In the genomic region with DNA sequence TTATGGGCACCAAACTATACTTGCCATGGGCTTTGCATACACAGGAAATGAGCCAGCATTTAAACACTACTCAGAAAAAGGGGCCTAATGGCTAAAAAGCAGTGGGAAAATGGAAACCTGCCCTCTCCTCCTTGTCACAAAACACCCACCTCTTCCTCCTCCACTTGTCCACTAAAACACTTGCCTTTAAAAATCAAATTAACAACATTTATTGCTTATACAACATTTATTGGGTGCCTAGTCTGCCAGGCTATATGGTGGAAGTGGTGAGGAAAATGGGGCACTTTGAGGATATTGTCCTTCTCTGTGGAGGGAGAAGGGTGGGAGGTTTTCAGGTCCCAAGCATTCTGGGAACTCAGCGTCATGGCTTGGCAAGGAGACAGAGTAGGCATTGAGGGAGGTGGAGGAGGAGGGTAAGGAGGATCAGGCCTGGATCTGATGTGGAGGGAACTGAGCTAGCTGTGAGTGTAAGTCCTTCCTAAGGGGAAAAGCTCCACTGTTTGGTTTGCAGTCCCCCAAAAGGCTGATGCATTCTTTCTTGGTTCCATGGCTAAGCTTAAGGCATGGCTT, we compare ENCODE assay signal across 17 cellular contexts.
A peak's percentile ranks its signal among the peaks of the same experiment; 100 is the strongest.
DNase-seq lines count a peak whose midpoint lies in the region; ATAC-seq and TF ChIP-seq lines count a peak whose summit lies in the region.
"Had no signal": no experiment of that assay in that cellular context is flagged by ENCODE, and none has a peak within 500 bp of the region (broad histone marks: within the 10 kb centered on the region; RNA-seq: fewer than 3 reads in every experiment).

No MANE protein-coding gene starts in this region.

- no peaks in the 10 kb centered on the region for H3K27me3 Mint-ChIP-seq in activated CD4-positive, alpha-beta T cell treated with anti-CD3 and anti-CD28 coated beads for 36 hours

- peaks cover 51% of the 10 kb centered on the region for H3K4me1 Mint-ChIP-seq in activated CD4-positive, alpha-beta T cell treated with anti-CD3 and anti-CD28 coated beads for 36 hours

- H3K4me3 Mint-ChIP-seq in activated CD4-positive, alpha-beta T cell treated with anti-CD3 and anti-CD28 coated beads for 36 hours: no peak overlapping the region
- H3K4me3 Mint-ChIP-seq: CD8-positive, alpha-beta T cell had no signal

- H3K27ac Mint-ChIP-seq in activated CD4-positive, alpha-beta T cell treated with anti-CD3 and anti-CD28 coated beads for 36 hours: peak overlapping the region; percentile 26
- H3K27ac Mint-ChIP-seq: CD8-positive, alpha-beta T cell had no signal

- TF ChIP-seq CTCF in HEK293 (tag by site-specific recombination; IDR thresholded peaks at IDR 0.05) (no peak), ascending aorta (IDR thresholded peaks at IDR 0.05) (no peak)

- no peak for ATAC-seq in activated CD4-positive, alpha-beta T cell treated with anti-CD3 and anti-CD28 coated beads for 36 hours
- ATAC-seq in HG02759 (IDR thresholded peaks at IDR 0.05; ENCODE audit: unreplicated experiment): no peak
- ATAC-seq: CD8-positive, alpha-beta T cell had no signal

- H3K27ac ChIP-seq in HEK293 (ENCODE audit: extremely low read depth, low read depth, low read length) (no peak overlapping the region), ascending aorta (peak overlapping the region; percentile 74 to 76)
- H3K27ac ChIP-seq: SJSA1 had no signal

- intact Hi-C loops in activated CD4-positive, alpha-beta T cell treated with anti-CD3 and anti-CD28 coated beads for 36 hours (cut with DNase I, micrococcal nuclease): loop anchor here (5.0 kb wide), 3 partner anchors 53 to 157 kb away; no protein-coding TSS in a partner anchor
- intact Hi-C loops in ascending aorta (cut with DNase I): loop anchor here (5.0 kb wide), 1 partner anchor 147 kb away; no protein-coding TSS in a partner anchor

- DNase-seq in activated CD4-positive, alpha-beta T cell treated with anti-CD3 and anti-CD28 coated beads for 36 hours: no peak
- DNase-seq in activated CD4-positive, alpha-beta T cell treated with anti-CD3 and anti-CD28 coated beads, Interleukin-2, amount 50 U/mL, for 1 hour: no peak
- DNase-seq in ascending aorta (ENCODE audit: low spot score in 2 of 2): no peak
- peak; percentile 52 for DNase-seq in pons (ENCODE audit: low spot score)
- no peak for DNase-seq in putamen (ENCODE audit: low spot score)
- DNase-seq in NCI-H1105 treated with DMSO at 0.1 percent for 48 hours (lab: John Stamatoyannopoulos, UW): no peak
- DNase-seq: Calu3; CD8-positive, alpha-beta T cell; MM.1S; NCI-H1092; NCI-H1694; NCI-H2081 treated with DMSO at 0.1 percent for 48 hours; NCI-H748 treated with DMSO at 0.1 percent for 48 hours had no signal

- POLR2A ChIA-PET in activated CD4-positive, alpha-beta T cell treated with anti-CD3 and anti-CD28 coated beads for 36 hours (lab: Charles Lee): no interaction called here
- POLR2A ChIA-PET in HEK293 (lab: Yijun Ruan, JAX): no interaction called here

- H3K4me3 ChIP-seq in HEK293 (ENCODE audit: low read depth, low read length): no peak overlapping the region
- H3K4me3 ChIP-seq in ascending aorta: no peak overlapping the region
- H3K4me3 ChIP-seq: BLaER1 treated with 17β-estradiol and CSF1 and Interleukin-3, amounts not matched to agents 10 nM and 100 nM; SJSA1 had no signal

- no peaks in the 10 kb centered on the region for H3K4me1 ChIP-seq in HEK293 (ENCODE audit: control insufficient read depth, insufficient read depth, low read length)
- peaks cover 4 to 38% of the 10 kb centered on the region in 2 donors for H3K4me1 ChIP-seq in ascending aorta
- H3K4me1 ChIP-seq: SJSA1 had no signal

- H3K36me3 ChIP-seq in HEK293 (ENCODE audit: control insufficient read depth in 2 of 2, insufficient read depth in 1 of 2, low read length in 2 of 2) (no peaks in the 10 kb centered on the region), ascending aorta (no peaks in the 10 kb centered on the region)
- H3K36me3 ChIP-seq: BLaER1 treated with 17β-estradiol and CSF1 and Interleukin-3, amounts not matched to agents 10 nM and 100 nM; SJSA1 had no signal

- no peaks in the 10 kb centered on the region for H3K27me3 ChIP-seq in ascending aorta
- H3K27me3 ChIP-seq: BLaER1 treated with 17β-estradiol and CSF1 and Interleukin-3, amounts not matched to agents 10 nM and 100 nM; SJSA1 had no signal

- H3K9me3 ChIP-seq in HEK293 (ENCODE audit: control insufficient read depth, insufficient read depth, low read depth, low read length) (no peaks in the 10 kb centered on the region), ascending aorta (no peaks in the 10 kb centered on the region)
- H3K9me3 ChIP-seq: BLaER1 treated with 17β-estradiol and CSF1 and Interleukin-3, amounts not matched to agents 10 nM and 100 nM; SJSA1 had no signal

- H3K36me3 Mint-ChIP-seq in activated CD4-positive, alpha-beta T cell treated with anti-CD3 and anti-CD28 coated beads for 36 hours (ENCODE audit: low read depth): no peaks in the 10 kb centered on the region
- H3K36me3 Mint-ChIP-seq: CD8-positive, alpha-beta T cell had no signal

- CTCF ChIA-PET in activated CD4-positive, alpha-beta T cell treated with anti-CD3 and anti-CD28 coated beads for 36 hours (lab: Charles Lee): interaction anchor here (0.8 to 1.4 kb wide), 2 partner anchors 22 to 83 kb away, joined by 3 to 4 read pairs; no protein-coding TSS in a partner anchor
- CTCF ChIA-PET in HEK293 (lab: Yijun Ruan, JAX): no interaction called here

- H3K9me3 Mint-ChIP-seq in activated CD4-positive, alpha-beta T cell treated with anti-CD3 and anti-CD28 coated beads for 36 hours (ENCODE audit: low read depth): no peaks in the 10 kb centered on the region
- H3K9me3 Mint-ChIP-seq: CD8-positive, alpha-beta T cell had no signal

TF ChIP-seq in HEK293, 187 proteins besides CTCF, POLR2A, EP300 and RAD21:
- TF ChIP-seq, protein P1, sequence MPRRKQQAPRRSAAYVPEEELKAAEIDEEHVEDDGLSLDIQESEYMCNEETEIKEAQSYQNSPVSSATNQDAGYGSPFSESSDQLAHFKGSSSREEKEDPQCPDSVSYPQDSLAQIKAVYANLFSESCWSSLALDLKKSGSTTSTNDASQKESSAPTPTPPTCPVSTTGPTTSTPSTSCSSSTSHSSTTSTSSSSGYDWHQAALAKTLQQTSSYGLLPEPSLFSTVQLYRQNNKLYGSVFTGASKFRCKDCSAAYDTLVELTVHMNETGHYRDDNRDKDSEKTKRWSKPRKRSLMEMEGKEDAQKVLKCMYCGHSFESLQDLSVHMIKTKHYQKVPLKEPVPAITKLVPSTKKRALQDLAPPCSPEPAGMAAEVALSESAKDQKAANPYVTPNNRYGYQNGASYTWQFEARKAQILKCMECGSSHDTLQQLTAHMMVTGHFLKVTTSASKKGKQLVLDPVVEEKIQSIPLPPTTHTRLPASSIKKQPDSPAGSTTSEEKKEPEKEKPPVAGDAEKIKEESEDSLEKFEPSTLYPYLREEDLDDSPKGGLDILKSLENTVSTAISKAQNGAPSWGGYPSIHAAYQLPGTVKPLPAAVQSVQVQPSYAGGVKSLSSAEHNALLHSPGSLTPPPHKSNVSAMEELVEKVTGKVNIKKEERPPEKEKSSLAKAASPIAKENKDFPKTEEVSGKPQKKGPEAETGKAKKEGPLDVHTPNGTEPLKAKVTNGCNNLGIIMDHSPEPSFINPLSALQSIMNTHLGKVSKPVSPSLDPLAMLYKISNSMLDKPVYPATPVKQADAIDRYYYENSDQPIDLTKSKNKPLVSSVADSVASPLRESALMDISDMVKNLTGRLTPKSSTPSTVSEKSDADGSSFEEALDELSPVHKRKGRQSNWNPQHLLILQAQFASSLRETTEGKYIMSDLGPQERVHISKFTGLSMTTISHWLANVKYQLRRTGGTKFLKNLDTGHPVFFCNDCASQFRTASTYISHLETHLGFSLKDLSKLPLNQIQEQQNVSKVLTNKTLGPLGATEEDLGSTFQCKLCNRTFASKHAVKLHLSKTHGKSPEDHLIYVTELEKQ (tag by site-specific recombination; IDR thresholded peaks at IDR 0.05; ENCODE audit: borderline replicate concordance): no peak
- TF ChIP-seq, protein P2, sequence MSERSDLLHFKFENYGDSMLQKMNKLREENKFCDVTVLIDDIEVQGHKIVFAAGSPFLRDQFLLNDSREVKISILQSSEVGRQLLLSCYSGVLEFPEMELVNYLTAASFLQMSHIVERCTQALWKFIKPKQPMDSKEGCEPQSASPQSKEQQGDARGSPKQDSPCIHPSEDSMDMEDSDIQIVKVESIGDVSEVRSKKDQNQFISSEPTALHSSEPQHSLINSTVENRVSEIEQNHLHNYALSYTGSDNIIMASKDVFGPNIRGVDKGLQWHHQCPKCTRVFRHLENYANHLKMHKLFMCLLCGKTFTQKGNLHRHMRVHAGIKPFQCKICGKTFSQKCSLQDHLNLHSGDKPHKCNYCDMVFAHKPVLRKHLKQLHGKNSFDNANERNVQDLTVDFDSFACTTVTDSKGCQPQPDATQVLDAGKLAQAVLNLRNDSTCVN (tag by site-specific recombination; optimal IDR thresholded peaks at IDR 0.05): no peak
- TF ChIP-seq ZNF133 (tag by site-specific recombination; IDR thresholded peaks at IDR 0.05): no peak
- no peak for TF ChIP-seq ZNF324 (tag by site-specific recombination; IDR thresholded peaks at IDR 0.05)
- 0 out of 2 replicates have a peak, but pooled peaks have one; percentile 33 for TF ChIP-seq EGR2 (tag by site-specific recombination; IDR thresholded peaks at IDR 0.05; ENCODE audit: low read depth)
